24 cellular contexts compared by ENCODE assay signal in the genomic region with DNA sequence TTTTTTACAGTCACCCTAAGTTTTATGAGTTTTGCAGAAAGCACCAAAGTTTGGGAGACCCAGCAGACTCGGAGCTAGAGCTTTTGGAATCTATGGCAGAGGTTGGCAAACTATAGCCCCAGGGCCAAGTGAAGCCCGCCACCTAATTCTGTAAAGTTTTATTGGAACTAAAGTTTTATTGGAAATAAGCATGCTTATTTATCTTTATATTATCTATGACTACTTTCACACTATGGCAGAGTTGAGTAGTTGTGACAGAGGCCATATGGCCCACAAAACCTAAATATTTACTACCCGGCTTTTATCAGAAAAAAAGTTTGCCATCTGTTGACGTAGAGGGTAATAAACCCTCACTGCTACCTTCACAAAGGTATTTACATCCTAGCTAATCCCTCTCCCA.
"Had no signal": no experiment of that assay in that cellular context is flagged by ENCODE, and none has a peak within 500 bp of the region (broad histone marks: within the 10 kb centered on the region; RNA-seq: fewer than 3 reads in every experiment).

No MANE protein-coding gene starts in this region.

- H3K4me1 ChIP-seq: colonic mucosa, esophagus squamous epithelium, gastrocnemius medialis, heart right ventricle, left lung, lower lobe of right lung had no signal

- H3K9me3 Mint-ChIP-seq: dendritic cell treated with granulocyte-macrophage colony-stimulating factor and Interleukin-4, amounts not matched to agents 40 ng/mL and 50 ng/mL, for 4 days; effector memory CD8-positive, alpha-beta T cell; endodermal cell had no signal

- DNase-seq: colonic mucosa; cortex of kidney; effector CD8-positive, alpha-beta T cell; effector memory CD8-positive, alpha-beta T cell; endodermal cell; erythroblast; esophagus squamous epithelium; foreskin fibroblast; foreskin melanocyte; gastrocnemius medialis; glutamatergic neuron; head of caudate nucleus; heart right ventricle; hippocampal formation; left cardiac atrium; left lung; left ventricle myocardium superior; lower lobe of right lung; mesenchymal stem cell; midbrain; naive thymus-derived CD4-positive, alpha-beta T cell had no signal

- H3K4me1 Mint-ChIP-seq: naive thymus-derived CD4-positive, alpha-beta T cell had no signal

- ATAC-seq: effector memory CD8-positive, alpha-beta T cell; esophagus mucosa; gastrocnemius medialis; heart right ventricle; left cardiac atrium; left lung; left ventricle myocardium superior; lower lobe of right lung; naive thymus-derived CD4-positive, alpha-beta T cell had no signal

- H3K4me3 ChIP-seq: colonic mucosa, esophagus squamous epithelium, gastrocnemius medialis, heart right ventricle, left lung, lower lobe of right lung had no signal

- H3K27me3 Mint-ChIP-seq: dendritic cell treated with granulocyte-macrophage colony-stimulating factor and Interleukin-4, amounts not matched to agents 40 ng/mL and 50 ng/mL, for 4 days had no signal

- H3K27me3 ChIP-seq: colonic mucosa, esophagus squamous epithelium, gastrocnemius medialis, left lung had no signal

- H3K27ac Mint-ChIP-seq: dendritic cell treated with granulocyte-macrophage colony-stimulating factor and Interleukin-4, amounts not matched to agents 40 ng/mL and 50 ng/mL, for 4 days; effector memory CD8-positive, alpha-beta T cell; endodermal cell; naive thymus-derived CD4-positive, alpha-beta T cell had no signal

- H3K4me3 Mint-ChIP-seq: dendritic cell treated with granulocyte-macrophage colony-stimulating factor and Interleukin-4, amounts not matched to agents 40 ng/mL and 50 ng/mL, for 4 days; effector memory CD8-positive, alpha-beta T cell; endodermal cell; naive thymus-derived CD4-positive, alpha-beta T cell had no signal

- H3K36me3 ChIP-seq: colonic mucosa, esophagus squamous epithelium, gastrocnemius medialis, heart right ventricle, left lung, lower lobe of right lung had no signal

- H3K27ac ChIP-seq: colonic mucosa, epithelial cell of prostate, esophagus squamous epithelium, gastrocnemius medialis, heart right ventricle, left lung, lower lobe of right lung had no signal
